9 cellular contexts compared by ENCODE assay signal in genomic region chr2:135004005-135004746, GRCh38. TPM values are rescaled to one million over a fixed set of nuclear protein-coding genes. Genes with fewer than 3 reads are reported as not detected.
DNase-seq lines count a peak whose midpoint lies in the region; ATAC-seq, FAIRE-seq and TF ChIP-seq lines count a peak whose summit lies in the region.
"Had no signal": no experiment of that assay in that cellular context is flagged by ENCODE, and none has a peak within 500 bp of the region (broad histone marks: within the 10 kb centered on the region; RNA-seq: fewer than 3 reads in every experiment).

No MANE protein-coding gene starts in this region.

- H3K4me3 ChIP-seq in endothelial cell of umbilical vein (replicated peaks in 1 of 3; ENCODE audit: insufficient read depth in 1 of 3, low read depth in 1 of 3, low read length in 3 of 3), result no peak overlapping the region

- no peak overlapping the region for H3K9ac ChIP-seq in endothelial cell of umbilical vein (replicated peaks; ENCODE audit: extremely low read depth, insufficient read depth, low read length)

- H3K4me1 Mint-ChIP-seq in CD4-positive, alpha-beta T cell (ENCODE audit: low read depth), result peaks cover 5% of the 10 kb centered on the region

- H4K20me1 ChIP-seq in endothelial cell of umbilical vein (replicated peaks; ENCODE audit: control insufficient read depth, extremely low read depth, insufficient read depth, low read length), result no peaks in the 10 kb centered on the region

- FAIRE-seq in endothelial cell of umbilical vein (lab: Jason Lieb, UNC), result peak; percentile 83

- H3K9me1 ChIP-seq in endothelial cell of umbilical vein (replicated peaks; ENCODE audit: control insufficient read depth, extremely low read depth, insufficient read depth, low read length), result no peaks in the 10 kb centered on the region

- TF ChIP-seq CTCF in CD4-positive, alpha-beta T cell (IDR thresholded peaks at IDR 0.05), result peak; percentile 98
- peak; percentile 95 to 96 for TF ChIP-seq CTCF in endothelial cell of umbilical vein (IDR thresholded peaks at IDR 0.05; ENCODE audit: extremely low read depth in 1 of 2, insufficient read depth in 1 of 2, low read depth in 1 of 2, low read length in 2 of 2)

- H3K36me3 ChIP-seq in endothelial cell of umbilical vein (ENCODE audit: control insufficient read depth in 2 of 2, extremely low read depth in 1 of 2, insufficient read depth in 2 of 2, low read length in 2 of 2), result no peaks in the 10 kb centered on the region

- no TSS peak for BruUV-seq in endothelial cell of umbilical vein (replicated peaks; lab: Mats Ljungman, UMichigan)

- POLR2A ChIA-PET in CD4-positive, alpha-beta T cell (lab: Charles Lee), result interaction anchor here (1.2 kb wide), 3 partner anchors 527 to 706 kb away, joined by 4 to 5 read pairs (median 5); partner anchors contain the start of genes R3HDM1 and ZRANB3
- POLR2A ChIA-PET in endothelial cell of umbilical vein (lab: Charles Lee), result no interaction called here

- no peaks in the 10 kb centered on the region for H3K4me1 ChIP-seq in endothelial cell of umbilical vein (ENCODE audit: control insufficient read depth, extremely low read depth, insufficient read depth, low read length)

- dilution Hi-C loops in endothelial cell of umbilical vein (cut with MboI; ENCODE audit: extremely low pct_ligation_motif_present, low sequenced_read_pairs), result no loop called here

- TF ChIP-seq POLR2A in endothelial cell of umbilical vein (IDR thresholded peaks at IDR 0.05; ENCODE audit: low read depth, low read length), result no peak

- peak; percentile 83 for ATAC-seq in CD4-positive, alpha-beta T cell (ENCODE audit: poor library complexity)
- peak; percentile 70 for ATAC-seq in HG03558 (IDR thresholded peaks at IDR 0.05; ENCODE audit: extremely low read depth, unreplicated experiment)

- peaks cover 20% of the 10 kb centered on the region for H3K27me3 Mint-ChIP-seq in CD4-positive, alpha-beta T cell

- H3K27ac ChIP-seq in CD4-positive, alpha-beta T cell (ENCODE audit: low read depth, low read length), result no peak overlapping the region
- H3K27ac ChIP-seq in endothelial cell of umbilical vein (ENCODE audit: insufficient read depth, low read depth, low read length), result no peak overlapping the region

- intact Hi-C loops in CD4-positive, alpha-beta T cell (cut with DNase I, micrococcal nuclease), result loop anchor here (1.0 to 10.0 kb wide), 6 partner anchors 151 to 706 kb away; no protein-coding TSS in a partner anchor
- intact Hi-C loops in endothelial cell of umbilical vein (cut with micrococcal nuclease), result loop anchor here (1.0 to 10.0 kb wide), 7 partner anchors 161 to 1373 kb away; partner anchors contain the start of genes R3HDM1 and ZRANB3

- H3K9me3 Mint-ChIP-seq in CD4-positive, alpha-beta T cell, result no peaks in the 10 kb centered on the region

- H3K79me2 ChIP-seq in endothelial cell of umbilical vein (ENCODE audit: control insufficient read depth, insufficient read depth, low read length), result no peaks in the 10 kb centered on the region

- no peak overlapping the region for H3K4me2 ChIP-seq in endothelial cell of umbilical vein (ENCODE audit: insufficient read depth, low read length)

- H3K9me3 ChIP-seq in CD4-positive, alpha-beta T cell (ENCODE audit: control insufficient read depth, low read length), result no peaks in the 10 kb centered on the region
- no peaks in the 10 kb centered on the region for H3K9me3 ChIP-seq in endothelial cell of umbilical vein (replicated peaks; ENCODE audit: control insufficient read depth, insufficient read depth, low read length)

- H2AFZ ChIP-seq in endothelial cell of umbilical vein (ENCODE audit: low read depth, low read length), result peak overlapping the region; percentile 84

- CTCF ChIA-PET in CD4-positive, alpha-beta T cell (lab: Charles Lee), result interaction anchor here (0.6 to 5.2 kb wide), 23 partner anchors 9 to 709 kb away, joined by 3 to 38 read pairs (median 4); partner anchors contain the start of genes CCNT2, R3HDM1 and ZRANB3
- CTCF ChIA-PET in endothelial cell of umbilical vein (lab: Charles Lee), result interaction anchor here (0.6 to 8.0 kb wide), 62 partner anchors 9 to 1395 kb away, joined by 3 to 231 read pairs (median 4); partner anchors contain the start of genes MCM6, R3HDM1 and ZRANB3

- H3K4me3 Mint-ChIP-seq in CD4-positive, alpha-beta T cell, result no peak overlapping the region

- peaks cover 6% of the 10 kb centered on the region for H3K27me3 ChIP-seq in CD4-positive, alpha-beta T cell (ENCODE audit: control insufficient read depth, insufficient read depth, low read length)
- peaks cover 13 to 18% of the 10 kb centered on the region in 2 experiments for H3K27me3 ChIP-seq in endothelial cell of umbilical vein (ENCODE audit: control insufficient read depth in 2 of 2, insufficient read depth in 2 of 2, low read length in 2 of 2)

- DNase-seq in CD4-positive, alpha-beta T cell, result peak; percentile 33 to 79 (median 62)
- DNase-seq in GM19240 (ENCODE audit: insufficient read length, low spot score) (peak; percentile 63), NOMO-1 (lab: John Stamatoyannopoulos, UW; ENCODE audit: unreplicated experiment in 2 of 2) (peak; percentile 28 to 55), endothelial cell of umbilical vein (ENCODE audit: low read depth, low spot score) (peak; percentile 66), mucosa of gallbladder (ENCODE audit: low spot score) (peak; percentile 69)
- DNase-seq in activated CD8-positive, alpha-beta memory T cell treated with anti-CD3 and anti-CD28 coated beads, Interleukin-2, amount 50 U/mL, for 4 hours, result peak; percentile 75
- peak; percentile 83 for DNase-seq in stimulated activated CD8-positive, alpha-beta memory T cell treated with anti-CD3 and anti-CD28 coated beads, Interleukin-4, amount 100 ng/mL, for 48 hours

- H3K36me3 Mint-ChIP-seq in CD4-positive, alpha-beta T cell (ENCODE audit: low read depth), result no peaks in the 10 kb centered on the region

- no peak overlapping the region for H3K27ac Mint-ChIP-seq in CD4-positive, alpha-beta T cell

TF ChIP-seq in endothelial cell of umbilical vein, 7 proteins besides CTCF, POLR2A, EP300 and RAD21:
- TF ChIP-seq FOS (IDR thresholded peaks at IDR 0.05; ENCODE audit: borderline replicate concordance, insufficient read depth, low read length), result no peak
- no peak for TF ChIP-seq POLR2AphosphoS5 (IDR thresholded peaks at IDR 0.05; ENCODE audit: insufficient read depth, low read depth, low read length)
- TF ChIP-seq GATA2 (IDR thresholded peaks at IDR 0.05; ENCODE audit: insufficient read depth, insufficient read length, low read depth, low read length), result no peak
- TF ChIP-seq JUN (IDR thresholded peaks at IDR 0.05; ENCODE audit: borderline replicate concordance, insufficient read depth, insufficient read length, low read depth), result no peak
- TF ChIP-seq EZH2 (IDR thresholded peaks at IDR 0.05; ENCODE audit: borderline replicate concordance, low read depth, low read length, severe bottlenecking), result no peak
- TF ChIP-seq MYC (IDR thresholded peaks at IDR 0.05; ENCODE audit: low read depth, low read length), result no peak
- no peak for TF ChIP-seq MAX (IDR thresholded peaks at IDR 0.05; ENCODE audit: insufficient read depth, insufficient read length)

RNA-seq across cellular contexts. Expression of gene MAP3K19, which starts 43.1 kb away (rescaled TPM):
- not detected for total RNA-seq in CD4-positive, alpha-beta T cell
- total RNA-seq in endothelial cell of umbilical vein, result not detected in 2 replicates
- polyA plus RNA-seq in endothelial cell of umbilical vein, result not detected in 2 replicates
- polyA plus RNA-seq in endothelial cell of umbilical vein (2011; cell fraction: cytosol; rRNA removed), result not detected in 2 replicates
- polyA plus RNA-seq in endothelial cell of umbilical vein (2011; cell fraction: nucleus; rRNA removed), result not detected in 2 replicates
- not detected in 2 replicates for polyA plus RNA-seq in endothelial cell of umbilical vein (2012)
- polyA minus RNA-seq in endothelial cell of umbilical vein, result not detected in 2 replicates
- not detected for polyA minus RNA-seq in endothelial cell of umbilical vein (2011; cell fraction: cytosol; rRNA and poly(A)+ RNA removed)
- polyA minus RNA-seq in endothelial cell of umbilical vein (2011; cell fraction: nucleus; rRNA and poly(A)+ RNA removed), result not detected in 2 replicates
- not detected for total RNA-seq in mucosa of gallbladder
- polyA plus RNA-seq: adipose tissue had no signal

RNA-seq across cellular contexts. Expression of gene RAB3GAP1, which starts 47.9 kb away (rescaled TPM):
- 10 to 100 TPM; 35.9 to 37.0 TPM for total RNA-seq in CD4-positive, alpha-beta T cell
- 37.2 and 39.5 TPM in 2 replicates for total RNA-seq in endothelial cell of umbilical vein
- polyA plus RNA-seq in endothelial cell of umbilical vein, result 11.0 and 14.9 TPM in 2 replicates
- 15.2 and 15.3 TPM in 2 replicates for polyA plus RNA-seq in endothelial cell of umbilical vein (2011; cell fraction: cytosol; rRNA removed)
- 24.1 and 28.9 TPM in 2 replicates for polyA plus RNA-seq in endothelial cell of umbilical vein (2011; cell fraction: nucleus; rRNA removed)
- polyA plus RNA-seq in endothelial cell of umbilical vein (2012), result 36.6 and 40.7 TPM in 2 replicates
- 31.8 and 32.6 TPM in 2 replicates for polyA minus RNA-seq in endothelial cell of umbilical vein
- 12.8 TPM for polyA minus RNA-seq in endothelial cell of umbilical vein (2011; cell fraction: cytosol; rRNA and poly(A)+ RNA removed)
- polyA minus RNA-seq in endothelial cell of umbilical vein (2011; cell fraction: nucleus; rRNA and poly(A)+ RNA removed), result 35.6 and 59.8 TPM in 2 replicates
- total RNA-seq in mucosa of gallbladder, result 45.6 TPM
